Comparison of ENCODE assay signal across 16 cellular contexts in genomic region chr3:69005071-69005816, GRCh38.
"Had no signal": no experiment of that assay in that cellular context is flagged by ENCODE, and none has a peak within 500 bp of the region (broad histone marks: within the 10 kb centered on the region; RNA-seq: fewer than 3 reads in every experiment).

No MANE protein-coding gene starts in this region.

- H3K27me3 Mint-ChIP-seq: activated CD4-positive, alpha-beta memory T cell treated with anti-CD3 and anti-CD28 coated beads for 36 hours; activated naive CD8-positive, alpha-beta T cell had no signal

- ATAC-seq: activated T-cell treated with anti-CD3 and anti-CD28 coated beads, Interleukin-2, amount 50 U/mL, for 4 hours; gastrocnemius medialis; heart right ventricle had no signal

- H3K27me3 ChIP-seq: cardiac muscle cell, gastrocnemius medialis, heart right ventricle, tibial nerve, vagina had no signal

- H3K9me3 Mint-ChIP-seq: activated CD4-positive, alpha-beta memory T cell treated with anti-CD3 and anti-CD28 coated beads for 36 hours; activated T-cell treated with anti-CD3 and anti-CD28 coated beads, Interleukin-2, amount 50 U/mL, for 4 hours; endodermal cell; mesothelial cell of epicardium; T-helper 2 cell treated with Interferon-gamma antibody and Interleukin-4, amounts not matched to agents 5 μg/mL and 100 μg/mL, for 36 hours had no signal

- H3K27ac ChIP-seq: cardiac muscle cell, gastrocnemius medialis, tibial nerve, vagina had no signal

- H3K27ac Mint-ChIP-seq: activated CD4-positive, alpha-beta memory T cell treated with anti-CD3 and anti-CD28 coated beads for 36 hours; activated naive CD8-positive, alpha-beta T cell; endodermal cell; mesothelial cell of epicardium; T-helper 2 cell treated with Interferon-gamma antibody and Interleukin-4, amounts not matched to agents 5 μg/mL and 100 μg/mL, for 36 hours had no signal

- H3K9me3 ChIP-seq: gastrocnemius medialis, heart right ventricle, tibial nerve, vagina had no signal

- DNase-seq: activated CD4-positive, alpha-beta memory T cell treated with anti-CD3 and anti-CD28 coated beads for 36 hours; activated CD4-positive, CD25-positive, alpha-beta regulatory T cell treated with anti-CD3 and anti-CD28 coated beads, Interleukin-2, amount 50 U/mL, for 72 hours; activated effector memory CD4-positive, alpha-beta T cell treated with anti-CD3 and anti-CD28 coated beads, Interleukin-2, amount 50 U/mL, for 16 hours; activated T-cell treated with anti-CD3 and anti-CD28 coated beads, Interleukin-2, amount 50 U/mL, for 4 hours; anterior cingulate cortex; endodermal cell; gastrocnemius medialis; heart right ventricle; kidney; stimulated activated CD4-positive, alpha-beta T cell treated with anti-CD3 and anti-CD28 coated beads, Interleukin-4, amount 100 ng/mL, for 4 hours had no signal

- H3K4me3 Mint-ChIP-seq: activated CD4-positive, alpha-beta memory T cell treated with anti-CD3 and anti-CD28 coated beads for 36 hours; activated naive CD8-positive, alpha-beta T cell; activated T-cell treated with anti-CD3 and anti-CD28 coated beads, Interleukin-2, amount 50 U/mL, for 4 hours; endodermal cell; mesothelial cell of epicardium; T-helper 2 cell treated with Interferon-gamma antibody and Interleukin-4, amounts not matched to agents 5 μg/mL and 100 μg/mL, for 36 hours had no signal

- H3K4me3 ChIP-seq: cardiac muscle cell, gastrocnemius medialis, heart right ventricle, tibial nerve, vagina had no signal

- FAIRE-seq: kidney had no signal
